ENCODE assay signal across 1 cellular context in the genomic region with DNA sequence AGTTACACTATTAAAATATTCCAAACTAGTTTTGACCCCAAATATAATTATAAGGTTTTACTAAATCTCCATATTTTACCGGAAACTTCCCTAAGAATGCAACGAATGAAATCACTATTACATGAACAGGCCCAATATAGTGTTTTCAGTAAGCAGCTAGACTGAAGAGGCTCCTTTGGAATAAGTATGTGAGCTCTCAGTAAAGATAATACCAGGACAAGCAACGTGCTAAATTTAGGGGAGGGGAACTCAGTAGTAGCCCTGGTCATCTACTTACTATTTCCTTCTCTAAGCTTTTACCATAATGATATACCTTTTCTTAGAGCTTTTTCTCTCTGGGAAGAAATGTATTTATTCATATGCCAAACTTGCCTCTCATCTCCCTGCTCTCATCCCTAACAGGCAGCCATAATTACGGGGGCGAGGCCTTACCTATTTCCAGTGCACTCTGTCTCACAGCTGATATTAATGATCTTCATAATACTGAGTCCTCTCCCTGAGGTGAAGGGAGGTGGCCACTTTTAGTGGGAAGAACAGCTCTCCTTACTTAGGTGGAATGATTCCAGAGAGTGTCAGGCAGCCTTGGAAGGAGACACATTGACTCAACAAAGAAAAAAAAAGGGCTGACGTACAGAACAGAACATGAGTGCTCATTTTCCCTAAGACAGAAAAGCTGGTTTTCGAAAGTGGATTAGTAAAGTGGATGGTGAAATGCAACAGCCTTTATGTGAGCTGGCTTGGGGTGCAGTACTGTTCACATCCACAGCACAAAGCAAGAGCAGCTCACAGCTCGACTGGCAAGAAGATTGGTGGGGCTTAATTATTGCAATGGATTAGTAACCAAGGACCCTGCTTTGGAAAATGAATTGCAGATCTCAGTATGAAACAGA.
TF ChIP-seq lines count a peak whose summit lies in the region.

No MANE protein-coding gene starts in this region.

TF ChIP-seq in H1, 55 proteins besides CTCF, POLR2A, EP300 and RAD21:
- no peak for TF ChIP-seq SP4 (IDR thresholded peaks at IDR 0.05; ENCODE audit: low read length)
- TF ChIP-seq SIX5 (IDR thresholded peaks at IDR 0.05; ENCODE audit: low read depth, low read length) = no peak
- no peak for TF ChIP-seq TCF12 (IDR thresholded peaks at IDR 0.05; ENCODE audit: low read depth, low read length)
- TF ChIP-seq SUZ12 (IDR thresholded peaks at IDR 0.05; ENCODE audit: low read length) = no peak
- no peak for TF ChIP-seq PHF8 (conservative IDR thresholded peaks at IDR 0.05; ENCODE audit: low read depth, low read length)
- no peak for TF ChIP-seq MAFK (IDR thresholded peaks at IDR 0.05; ENCODE audit: low read depth, low read length)
- TF ChIP-seq, protein P1, sequence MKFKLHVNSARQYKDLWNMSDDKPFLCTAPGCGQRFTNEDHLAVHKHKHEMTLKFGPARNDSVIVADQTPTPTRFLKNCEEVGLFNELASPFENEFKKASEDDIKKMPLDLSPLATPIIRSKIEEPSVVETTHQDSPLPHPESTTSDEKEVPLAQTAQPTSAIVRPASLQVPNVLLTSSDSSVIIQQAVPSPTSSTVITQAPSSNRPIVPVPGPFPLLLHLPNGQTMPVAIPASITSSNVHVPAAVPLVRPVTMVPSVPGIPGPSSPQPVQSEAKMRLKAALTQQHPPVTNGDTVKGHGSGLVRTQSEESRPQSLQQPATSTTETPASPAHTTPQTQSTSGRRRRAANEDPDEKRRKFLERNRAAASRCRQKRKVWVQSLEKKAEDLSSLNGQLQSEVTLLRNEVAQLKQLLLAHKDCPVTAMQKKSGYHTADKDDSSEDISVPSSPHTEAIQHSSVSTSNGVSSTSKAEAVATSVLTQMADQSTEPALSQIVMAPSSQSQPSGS (IDR thresholded peaks at IDR 0.05; ENCODE audit: low read length) = no peak
- no peak for TF ChIP-seq SP2 (IDR thresholded peaks at IDR 0.05; ENCODE audit: low read length)
- no peak for TF ChIP-seq BCL11A (IDR thresholded peaks at IDR 0.05; ENCODE audit: low read depth in 2 of 2, low read length in 2 of 2)
- TF ChIP-seq BACH1 (IDR thresholded peaks at IDR 0.05; ENCODE audit: low read length) = no peak
- no peak for TF ChIP-seq SIN3A (conservative IDR thresholded peaks at IDR 0.05 in 1 of 2, IDR thresholded peaks at IDR 0.05 in 1 of 2; ENCODE audit: low read depth in 1 of 2, low read length in 2 of 2)
- no peak for TF ChIP-seq SP1 (IDR thresholded peaks at IDR 0.05; ENCODE audit: low read depth, low read length)
- TF ChIP-seq JUN (IDR thresholded peaks at IDR 0.05; ENCODE audit: low read depth, low read length) = no peak
- no peak for TF ChIP-seq NANOG (IDR thresholded peaks at IDR 0.05; ENCODE audit: insufficient read depth, low read depth, low read length, poor library complexity, severe bottlenecking)
- no peak for TF ChIP-seq RBBP5 (IDR thresholded peaks at IDR 0.05; ENCODE audit: borderline replicate concordance, low read depth, low read length)
- no peak for TF ChIP-seq POLR2AphosphoS5 (IDR thresholded peaks at IDR 0.05; ENCODE audit: low read depth, low read length)
TF ChIP-seq in H1: peak in this region for 0.
